In genomic region chr3:48707157-48707556, GRCh38 we compare ENCODE assay signal across 20 cellular contexts.
"Had no signal": no experiment of that assay in that cellular context is flagged by ENCODE, and none has a peak within 500 bp of the region (broad histone marks: within the 10 kb centered on the region; RNA-seq: fewer than 3 reads in every experiment).

No MANE protein-coding gene starts in this region.

- H3K27me3 Mint-ChIP-seq: activated B cell treated with CpG ODN at 0.5 μM for 24 hours; activated CD4-positive, alpha-beta T cell treated with anti-CD3 and anti-CD28 coated beads, Interleukin-2, amount 10 ng/mL, durations not matched to agents 24 days and 14 days; activated naive CD4-positive, alpha-beta T cell treated with anti-CD3 and anti-CD28 coated beads, Interleukin-2, amount 50 U/mL, for 24 hours; natural killer cell treated with Interleukin-12 subunit alpha and Interleukin-12 subunit beta and Interleukin-15 and Interleukin-18, amount 100 ng/mL, for 72 hours; stimulated activated naive CD8-positive, alpha-beta T cell treated with anti-CD3 and anti-CD28 coated beads, Interleukin-15, Interleukin-2, amounts not matched to agents 100 ng/mL and 50 ng/mL, for 24 hours had no signal

- H3K36me3 Mint-ChIP-seq: natural killer cell treated with Interleukin-12 subunit alpha and Interleukin-12 subunit beta and Interleukin-15 and Interleukin-18, amount 100 ng/mL, for 72 hours had no signal

- H3K9me3 Mint-ChIP-seq: activated B cell treated with CpG ODN at 0.5 μM for 24 hours; activated CD4-positive, alpha-beta T cell treated with anti-CD3 and anti-CD28 coated beads, Interleukin-2, amount 10 ng/mL, durations not matched to agents 24 days and 14 days; activated naive CD4-positive, alpha-beta T cell treated with anti-CD3 and anti-CD28 coated beads, Interleukin-2, amount 50 U/mL, for 24 hours; natural killer cell treated with Interleukin-12 subunit alpha and Interleukin-12 subunit beta and Interleukin-15 and Interleukin-18, amount 100 ng/mL, for 72 hours; stimulated activated naive CD8-positive, alpha-beta T cell treated with anti-CD3 and anti-CD28 coated beads, Interleukin-15, Interleukin-2, amounts not matched to agents 100 ng/mL and 50 ng/mL, for 24 hours had no signal

- ATAC-seq: body of pancreas, left lung, mucosa of descending colon, right cardiac atrium had no signal

- H3K4me3 Mint-ChIP-seq: activated B cell treated with CpG ODN at 0.5 μM for 24 hours; activated CD4-positive, alpha-beta T cell treated with anti-CD3 and anti-CD28 coated beads, Interleukin-2, amount 10 ng/mL, durations not matched to agents 24 days and 14 days; activated naive CD4-positive, alpha-beta T cell treated with anti-CD3 and anti-CD28 coated beads, Interleukin-2, amount 50 U/mL, for 24 hours; natural killer cell treated with Interleukin-12 subunit alpha and Interleukin-12 subunit beta and Interleukin-15 and Interleukin-18, amount 100 ng/mL, for 72 hours; stimulated activated naive CD8-positive, alpha-beta T cell treated with anti-CD3 and anti-CD28 coated beads, Interleukin-15, Interleukin-2, amounts not matched to agents 100 ng/mL and 50 ng/mL, for 24 hours had no signal

- H3K4me3 ChIP-seq: body of pancreas, colonic mucosa, esophagus squamous epithelium, hepatocyte, left lung, mucosa of descending colon had no signal

- H2AFZ ChIP-seq: hepatocyte had no signal

- H3K27me3 ChIP-seq: body of pancreas, colonic mucosa, esophagus squamous epithelium, hepatocyte, left lung had no signal

- H3K27ac Mint-ChIP-seq: activated B cell treated with CpG ODN at 0.5 μM for 24 hours; activated CD4-positive, alpha-beta T cell treated with anti-CD3 and anti-CD28 coated beads, Interleukin-2, amount 10 ng/mL, durations not matched to agents 24 days and 14 days had no signal

- H3K4me2 ChIP-seq: hepatocyte had no signal

- DNase-seq: activated B cell treated with CpG ODN at 0.5 μM for 24 hours; activated CD4-positive, alpha-beta T cell treated with anti-CD3 and anti-CD28 coated beads, Interleukin-2, amount 10 ng/mL, durations not matched to agents 24 days and 14 days; activated effector memory CD4-positive, alpha-beta T cell treated with anti-CD3 and anti-CD28 coated beads, Interleukin-2, amount 50 U/mL, for 16 hours; amniotic stem cell; body of pancreas; central memory CD4-positive, alpha-beta T cell; colonic mucosa; esophagus squamous epithelium; kidney; left lung; right cardiac atrium; small intestine; stimulated activated CD4-positive, alpha-beta T cell treated with anti-CD3 and anti-CD28 coated beads, Interleukin-4, amount 100 ng/mL, for 4 hours; stimulated activated CD8-positive, alpha-beta memory T cell treated with anti-CD3 and anti-CD28 coated beads, Interleukin-4, amount 100 ng/mL, for 48 hours; T-helper 2 cell had no signal

- H3K36me3 ChIP-seq: colonic mucosa had no signal

- H3K9me3 ChIP-seq: body of pancreas, colonic mucosa, esophagus squamous epithelium, left lung, mucosa of descending colon had no signal

- H3K27ac ChIP-seq: body of pancreas, colonic mucosa, hepatocyte, left lung had no signal
